Comparison of ENCODE assay signal across 11 cellular contexts in genomic region chr7:4430227-4430626, GRCh38.
"Had no signal": no experiment of that assay in that cellular context is flagged by ENCODE, and none has a peak within 500 bp of the region (broad histone marks: within the 10 kb centered on the region; RNA-seq: fewer than 3 reads in every experiment).

No MANE protein-coding gene starts in this region.

- H3K36me3 ChIP-seq: HAP-1 had no signal

- H3K27ac ChIP-seq: GM23248 had no signal

- FAIRE-seq: H1, H54 had no signal

- H3K9ac ChIP-seq: GM23248 had no signal

- H2AFZ ChIP-seq: GM23248, GM23338 had no signal

- H3K4me3 Mint-ChIP-seq: GM23338, H9, HFFc6 had no signal

- H3K27ac Mint-ChIP-seq: GM23338, H9, HFFc6 had no signal

- DNase-seq: GM23248, GOT3, H7, H9, HCEC 1CT, HFFc6 had no signal

- H3K4me1 Mint-ChIP-seq: GM23338, H9 had no signal

- H3K4me1 ChIP-seq: HAP-1 had no signal

- ATAC-seq: GM23338, HCT116 had no signal

- H3K4me2 ChIP-seq: GM23338 had no signal

- H3K4me3 ChIP-seq: GM23248, GM23338, HAP-1 had no signal
